14 cellular contexts compared by ENCODE assay signal in genomic region chr15:49889525-49889924, GRCh38.
"Had no signal": no experiment of that assay in that cellular context is flagged by ENCODE, and none has a peak within 500 bp of the region (broad histone marks: within the 10 kb centered on the region; RNA-seq: fewer than 3 reads in every experiment).

No MANE protein-coding gene starts in this region.

- H3K27me3 ChIP-seq: heart left ventricle, sigmoid colon, stomach, tibial artery, upper lobe of right lung had no signal

- H3K9me3 ChIP-seq: sigmoid colon, stomach, tibial artery, upper lobe of right lung had no signal

- H3K4me1 ChIP-seq: heart left ventricle, upper lobe of right lung had no signal

- ATAC-seq: heart left ventricle; naive thymus-derived CD4-positive, alpha-beta T cell; upper lobe of right lung had no signal

- DNase-seq: effector memory CD4-positive, alpha-beta T cell; foreskin melanocyte; heart left ventricle; hippocampal formation; mammary epithelial cell; naive thymus-derived CD4-positive, alpha-beta T cell; posterior cingulate gyrus; sigmoid colon; stimulated activated CD4-positive, alpha-beta T cell treated with anti-CD3 and anti-CD28 coated beads, Interleukin-2, amount 100 ng/mL, for 24 hours; stimulated activated naive CD4-positive, alpha-beta T cell; stomach; tibial artery; upper lobe of right lung had no signal

- H3K27ac ChIP-seq: tibial artery, upper lobe of right lung had no signal

- H3K36me3 ChIP-seq: sigmoid colon, stomach, tibial artery, upper lobe of right lung had no signal

- H3K4me3 ChIP-seq: heart left ventricle, sigmoid colon, skin epidermis, stomach, tibial artery, upper lobe of right lung had no signal
